Comparison of ENCODE assay signal across 8 cellular contexts in the genomic region with DNA sequence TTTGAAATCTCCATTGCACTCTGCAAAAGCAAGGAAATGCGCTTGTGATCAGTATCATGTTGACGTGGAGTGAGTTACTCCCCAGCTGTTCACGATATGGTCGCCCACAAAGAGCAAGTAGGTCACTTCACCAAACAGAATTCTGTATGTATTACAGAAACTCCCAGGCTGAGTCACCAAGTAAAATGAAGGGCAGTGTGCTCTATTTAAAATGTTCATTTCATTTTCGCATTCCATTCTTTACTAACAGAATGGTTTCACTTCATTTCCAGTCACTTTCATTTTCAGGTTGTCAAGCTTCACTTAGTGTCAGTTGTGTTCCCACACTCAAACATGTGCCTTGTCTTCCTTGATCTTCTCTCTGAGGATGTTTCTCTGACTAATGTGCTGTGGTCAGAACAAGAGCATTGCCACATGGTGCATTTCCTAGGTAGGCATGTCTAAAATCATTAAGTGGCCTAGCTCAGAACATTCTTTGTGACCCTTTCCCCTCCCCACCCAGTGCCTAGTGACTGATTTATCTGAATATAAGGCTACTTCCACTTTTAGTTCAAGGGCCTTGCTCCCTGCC.
DNase-seq lines count a peak whose midpoint lies in the region; ATAC-seq and TF ChIP-seq lines count a peak whose summit lies in the region.

No MANE protein-coding gene starts in this region.

- H3K4me3 Mint-ChIP-seq in dendritic cell treated with granulocyte-macrophage colony-stimulating factor and Interleukin-4, amounts not matched to agents 40 ng/mL and 50 ng/mL, for 4 days, result peak overlapping the region; percentile 51

- TF ChIP-seq CTCF in BJ (IDR thresholded peaks at IDR 0.05; ENCODE audit: insufficient read depth, low read depth, low read length) (no peak), tibial artery (IDR thresholded peaks at IDR 0.05) (no peak)

- H3K4me1 Mint-ChIP-seq in dendritic cell treated with granulocyte-macrophage colony-stimulating factor and Interleukin-4, amounts not matched to agents 40 ng/mL and 50 ng/mL, for 4 days (ENCODE audit: low read depth), result peaks cover 33% of the 10 kb centered on the region

- no peak overlapping the region for H3K9ac ChIP-seq in muscle layer of colon (ENCODE audit: low read length)

- DNase-seq in BJ (ENCODE audit: low read depth) (peak; percentile 99), T-helper 22 cell (ENCODE audit: low read depth) (peak; percentile 21), tibial artery (peak in 1 of 2 donors; percentile 21), NCI-H2196 treated with DMSO at 0.1 percent for 48 hours (lab: John Stamatoyannopoulos, UW; ENCODE audit: unreplicated experiment) (no peak)

- POLR2A ChIA-PET in BJ (lab: Charles Lee), result interaction anchor here (0.6 kb wide), 1 partner anchor 73 kb away, joined by 3 read pairs; no protein-coding TSS in a partner anchor

- no peak overlapping the region for H3K4me3 ChIP-seq in BJ (ENCODE audit: low read depth, low read length)
- peak overlapping the region in 1 of 2 donors; percentile 17 for H3K4me3 ChIP-seq in muscle layer of colon (ENCODE audit: low read depth in 1 of 2, low read length in 2 of 2)
- H3K4me3 ChIP-seq in tibial artery, result peak overlapping the region in 1 of 2 donors; percentile 22

- H3K27ac Mint-ChIP-seq in dendritic cell treated with granulocyte-macrophage colony-stimulating factor and Interleukin-4, amounts not matched to agents 40 ng/mL and 50 ng/mL, for 4 days, result peak overlapping the region; percentile 84

- ATAC-seq in GM19324 (IDR thresholded peaks at IDR 0.05; ENCODE audit: low FRiP score, unreplicated experiment) (peak; percentile 87), HG03432 (IDR thresholded peaks at IDR 0.05; ENCODE audit: unreplicated experiment) (peak; percentile 94)

- H3K27me3 ChIP-seq in BJ (ENCODE audit: control insufficient read depth, insufficient read depth, low read length), result no peaks in the 10 kb centered on the region
- H3K27me3 ChIP-seq in muscle layer of colon (ENCODE audit: control insufficient read depth in 1 of 2, insufficient read depth in 2 of 2, low read length in 2 of 2), result no peaks in the 10 kb centered on the region
- no peaks in the 10 kb centered on the region for H3K27me3 ChIP-seq in tibial artery

- no peaks in the 10 kb centered on the region for H3K36me3 Mint-ChIP-seq in dendritic cell treated with granulocyte-macrophage colony-stimulating factor and Interleukin-4, amounts not matched to agents 40 ng/mL and 50 ng/mL, for 4 days (ENCODE audit: low read depth)

- no peaks in the 10 kb centered on the region for H3K9me3 Mint-ChIP-seq in dendritic cell treated with granulocyte-macrophage colony-stimulating factor and Interleukin-4, amounts not matched to agents 40 ng/mL and 50 ng/mL, for 4 days

- intact Hi-C loops in dendritic cell treated with granulocyte-macrophage colony-stimulating factor and Interleukin-4, amounts not matched to agents 40 ng/mL and 50 ng/mL, for 4 days (cut with micrococcal nuclease), result no loop called here
- intact Hi-C loops in tibial artery (cut with DNase I; ENCODE audit: low total_unique reads), result no loop called here

- H3K4me1 ChIP-seq in muscle layer of colon (ENCODE audit: insufficient read depth, low read length) (peaks cover 44% of the 10 kb centered on the region), tibial artery (peaks cover 0 to 66% (median 53%) of the 10 kb centered on the region in 4 donors)

- CTCF ChIA-PET in BJ (lab: Yijun Ruan, JAX), result interaction anchor here (1.0 kb wide), 1 partner anchor 18 kb away, joined by 3 read pairs; no protein-coding TSS in a partner anchor

- H3K27me3 Mint-ChIP-seq in dendritic cell treated with granulocyte-macrophage colony-stimulating factor and Interleukin-4, amounts not matched to agents 40 ng/mL and 50 ng/mL, for 4 days, result no peaks in the 10 kb centered on the region

- H3K36me3 ChIP-seq in BJ (ENCODE audit: control insufficient read depth, insufficient read depth, low read length), result no peaks in the 10 kb centered on the region
- no peaks in the 10 kb centered on the region for H3K36me3 ChIP-seq in muscle layer of colon (ENCODE audit: insufficient read depth, low read length)
- H3K36me3 ChIP-seq in tibial artery, result no peaks in the 10 kb centered on the region

- H3K27ac ChIP-seq in muscle layer of colon (ENCODE audit: low read depth, low read length) (peak overlapping the region; percentile 21), tibial artery (peak overlapping the region; percentile 71 to 79)

- H3K9me3 ChIP-seq in muscle layer of colon (ENCODE audit: low read length), result no peaks in the 10 kb centered on the region
- H3K9me3 ChIP-seq in tibial artery, result no peaks in the 10 kb centered on the region
